In genomic region chr16:19711643-19712042, GRCh38 we compare ENCODE assay signal across 17 cellular contexts.
"Had no signal": no experiment of that assay in that cellular context is flagged by ENCODE, and none has a peak within 500 bp of the region (broad histone marks: within the 10 kb centered on the region; RNA-seq: fewer than 3 reads in every experiment).

No MANE protein-coding gene starts in this region.

- H3K9me3 Mint-ChIP-seq: activated T-cell treated with anti-CD3 and anti-CD28 coated beads, Interleukin-2, amount 50 U/mL, for 24 hours had no signal

- H3K27me3 Mint-ChIP-seq: activated CD8-positive, alpha-beta memory T cell treated with anti-CD3 and anti-CD28 coated beads, Interleukin-2, amount 10 ng/mL, durations not matched to agents 7 days and 5 days; activated naive CD8-positive, alpha-beta T cell; activated T-cell treated with anti-CD3 and anti-CD28 coated beads, Interleukin-2, amount 50 U/mL, for 24 hours had no signal

- H3K27ac Mint-ChIP-seq: activated CD8-positive, alpha-beta memory T cell treated with anti-CD3 and anti-CD28 coated beads, Interleukin-2, amount 10 ng/mL, durations not matched to agents 7 days and 5 days; activated naive CD8-positive, alpha-beta T cell had no signal

- H3K4me3 Mint-ChIP-seq: activated CD8-positive, alpha-beta memory T cell treated with anti-CD3 and anti-CD28 coated beads, Interleukin-2, amount 10 ng/mL, durations not matched to agents 7 days and 5 days; activated naive CD8-positive, alpha-beta T cell; activated T-cell treated with anti-CD3 and anti-CD28 coated beads, Interleukin-2, amount 50 U/mL, for 24 hours had no signal

- DNase-seq: activated CD4-positive, alpha-beta T cell treated with anti-CD3 and anti-CD28 coated beads, Interleukin-2, amount 50 U/mL, for 48 hours; activated CD8-positive, alpha-beta memory T cell treated with anti-CD3 and anti-CD28 coated beads, Interleukin-2, amount 10 ng/mL, durations not matched to agents 7 days and 5 days; activated effector memory CD4-positive, alpha-beta T cell treated with Interleukin-2 at 50 U/mL for 16 hours; activated T-cell treated with anti-CD3 and anti-CD28 coated beads, Interleukin-2, amount 50 U/mL, for 24 hours; aorta; foreskin melanocyte; islet precursor cell; left lung; posterior cingulate gyrus; stimulated activated CD4-positive, alpha-beta T cell treated with anti-CD3 and anti-CD28 coated beads, Interleukin-2, amount 100 ng/mL, for 24 hours; stimulated activated naive CD4-positive, alpha-beta T cell; T-helper 2 cell; testis had no signal

- H3K9me3 ChIP-seq: left lung, neutrophil, testis had no signal

- H3K27ac ChIP-seq: neutrophil, testis had no signal

- H3K27me3 ChIP-seq: left lung, neutrophil, testis had no signal

- ATAC-seq: activated CD4-positive, CD25-positive, alpha-beta regulatory T cell treated with anti-CD3 and anti-CD28 coated beads, Interleukin-2, amount 50 U/mL, for 24 hours; activated CD8-positive, alpha-beta memory T cell treated with anti-CD3 and anti-CD28 coated beads, Interleukin-2, amount 10 ng/mL, durations not matched to agents 7 days and 5 days; left lung had no signal

- H3K4me3 ChIP-seq: left lung, testis had no signal

- FAIRE-seq: bronchial epithelial cell had no signal
